In genomic region chr14:44928793-44929192, GRCh38 we compare ENCODE assay signal across 27 cellular contexts. TPM values are rescaled to one million over a fixed set of nuclear protein-coding genes. Genes with fewer than 3 reads are reported as not detected.
DNase-seq lines count a peak whose midpoint lies in the region; ATAC-seq and TF ChIP-seq lines count a peak whose summit lies in the region.
"Had no signal": no experiment of that assay in that cellular context is flagged by ENCODE, and none has a peak within 500 bp of the region (broad histone marks: within the 10 kb centered on the region; RNA-seq: fewer than 3 reads in every experiment).

No MANE protein-coding gene starts in this region.

- no peaks in the 10 kb centered on the region for H3K9me3 ChIP-seq in A673 (ENCODE audit: low read depth, low read length, poor library complexity, severe bottlenecking)
- H3K9me3 ChIP-seq: BLaER1, HAP-1, SJSA1 had no signal

- no peak overlapping the region for H3K27ac ChIP-seq in A673 (ENCODE audit: low read depth, low read length, poor library complexity, severe bottlenecking)
- H3K27ac ChIP-seq: BLaER1, HL-60, KMS-11, SJSA1 had no signal

- no peaks in the 10 kb centered on the region for H3K4me1 Mint-ChIP-seq in stimulated activated naive CD8-positive, alpha-beta T cell treated with anti-CD3 and anti-CD28 coated beads, Interleukin-15, Interleukin-2, amounts not matched to agents 100 ng/mL and 50 ng/mL, for 24 hours (ENCODE audit: low read depth)
- H3K4me1 Mint-ChIP-seq in activated CD4-positive, alpha-beta memory T cell treated with anti-CD3 and anti-CD28 coated beads, Interleukin-2, amount 10 ng/mL, durations not matched to agents 7 days and 5 days: peaks cover 19% of the 10 kb centered on the region
- H3K4me1 Mint-ChIP-seq in natural killer cell treated with Interleukin-12 subunit alpha and Interleukin-12 subunit beta and Interleukin-15 and Interleukin-18, amount 100 ng/mL, for 72 hours (ENCODE audit: low read depth in 2 of 2): peaks cover 6 to 11% of the 10 kb centered on the region in 2 donors

- no peaks in the 10 kb centered on the region for H3K27me3 Mint-ChIP-seq in stimulated activated naive CD8-positive, alpha-beta T cell treated with anti-CD3 and anti-CD28 coated beads, Interleukin-15, Interleukin-2, amounts not matched to agents 100 ng/mL and 50 ng/mL, for 24 hours
- no peaks in the 10 kb centered on the region for H3K27me3 Mint-ChIP-seq in activated CD4-positive, alpha-beta memory T cell treated with anti-CD3 and anti-CD28 coated beads, Interleukin-2, amount 10 ng/mL, durations not matched to agents 7 days and 5 days
- H3K27me3 Mint-ChIP-seq in natural killer cell treated with Interleukin-12 subunit alpha and Interleukin-12 subunit beta and Interleukin-15 and Interleukin-18, amount 100 ng/mL, for 72 hours: no peaks in the 10 kb centered on the region
- H3K27me3 Mint-ChIP-seq: CD4-positive, CD25-positive, alpha-beta regulatory T cell; IgD-negative memory B cell had no signal

- H3K27ac Mint-ChIP-seq in stimulated activated naive CD8-positive, alpha-beta T cell treated with anti-CD3 and anti-CD28 coated beads, Interleukin-15, Interleukin-2, amounts not matched to agents 100 ng/mL and 50 ng/mL, for 24 hours: no peak overlapping the region
- H3K27ac Mint-ChIP-seq in activated CD4-positive, alpha-beta memory T cell treated with anti-CD3 and anti-CD28 coated beads, Interleukin-2, amount 10 ng/mL, durations not matched to agents 7 days and 5 days: peak overlapping the region; percentile 62
- peak overlapping the region in 1 of 2 donors; percentile 47 for H3K27ac Mint-ChIP-seq in natural killer cell treated with Interleukin-12 subunit alpha and Interleukin-12 subunit beta and Interleukin-15 and Interleukin-18, amount 100 ng/mL, for 72 hours
- H3K27ac Mint-ChIP-seq: CD4-positive, CD25-positive, alpha-beta regulatory T cell; IgD-negative memory B cell had no signal

- CTCF ChIA-PET in activated CD4-positive, alpha-beta memory T cell treated with anti-CD3 and anti-CD28 coated beads, Interleukin-2, amount 10 ng/mL, durations not matched to agents 7 days and 5 days (lab: Charles Lee): no interaction called here
- CTCF ChIA-PET in A673 (lab: Charles Lee): no interaction called here

- BruUV-seq in A673 (replicated peaks; lab: Mats Ljungman, UMichigan): no TSS peak

- no peaks in the 10 kb centered on the region for H3K9me3 Mint-ChIP-seq in stimulated activated naive CD8-positive, alpha-beta T cell treated with anti-CD3 and anti-CD28 coated beads, Interleukin-15, Interleukin-2, amounts not matched to agents 100 ng/mL and 50 ng/mL, for 24 hours
- H3K9me3 Mint-ChIP-seq in activated CD4-positive, alpha-beta memory T cell treated with anti-CD3 and anti-CD28 coated beads, Interleukin-2, amount 10 ng/mL, durations not matched to agents 7 days and 5 days: no peaks in the 10 kb centered on the region
- no peaks in the 10 kb centered on the region for H3K9me3 Mint-ChIP-seq in natural killer cell treated with Interleukin-12 subunit alpha and Interleukin-12 subunit beta and Interleukin-15 and Interleukin-18, amount 100 ng/mL, for 72 hours
- H3K9me3 Mint-ChIP-seq: CD4-positive, CD25-positive, alpha-beta regulatory T cell; IgD-negative memory B cell had no signal

- H3K4me3 ChIP-seq in A673 (ENCODE audit: low read depth, low read length, poor library complexity, severe bottlenecking): no peak overlapping the region
- H3K4me3 ChIP-seq: BLaER1, HAP-1, SJSA1 had no signal

- intact Hi-C loops in A673 (cut with micrococcal nuclease; ENCODE audit: unreplicated experiment): no loop called here

- DNase-seq in stimulated activated naive CD8-positive, alpha-beta T cell treated with anti-CD3 and anti-CD28 coated beads, Interleukin-15, Interleukin-2, amounts not matched to agents 100 U/mL and 50 U/mL, for 24 hours: no peak
- no peak for DNase-seq in activated CD4-positive, alpha-beta memory T cell treated with anti-CD3 and anti-CD28 coated beads, Interleukin-2, amount 10 ng/mL, durations not matched to agents 7 days and 5 days
- DNase-seq in natural killer cell treated with Interleukin-12 subunit alpha and Interleukin-12 subunit beta and Interleukin-15 and Interleukin-18, amount 100 ng/mL, for 72 hours (ENCODE audit: low spot score): no peak
- DNase-seq in A673 (ENCODE audit: low spot score) (no peak), DMS153 treated with DMSO at 0.1 percent for 48 hours (lab: John Stamatoyannopoulos, UW; ENCODE audit: unreplicated experiment) (no peak)
- DNase-seq: DMS 273 treated with DMSO at 0.1 percent for 48 hours, DMS79 treated with DMSO at 0.1 percent for 48 hours, GF-D8, GOT3, MM.1S, NCI-H1048, NCI-H1417 treated with DMSO at 0.1 percent for 48 hours, NCI-H1694 treated with DMSO at 0.1 percent for 48 hours, NCI-H2081, NCI-H2227 treated with DMSO at 0.1 percent for 48 hours, NCI-H526 treated with DMSO at 0.1 percent for 48 hours, Right ventricle myocardium superior, RPMI8226 had no signal

- no peak for ATAC-seq in stimulated activated naive CD8-positive, alpha-beta T cell treated with anti-CD3 and anti-CD28 coated beads, Interleukin-15, Interleukin-2, amounts not matched to agents 100 U/mL and 50 U/mL, for 24 hours
- ATAC-seq in natural killer cell treated with Interleukin-12 subunit alpha and Interleukin-12 subunit beta and Interleukin-15 and Interleukin-18, amount 100 ng/mL, for 72 hours: no peak
- no peak for ATAC-seq in HG03039 (IDR thresholded peaks at IDR 0.05; ENCODE audit: unreplicated experiment)

- H3K4me3 Mint-ChIP-seq in stimulated activated naive CD8-positive, alpha-beta T cell treated with anti-CD3 and anti-CD28 coated beads, Interleukin-15, Interleukin-2, amounts not matched to agents 100 ng/mL and 50 ng/mL, for 24 hours: peak overlapping the region; percentile 20
- H3K4me3 Mint-ChIP-seq in activated CD4-positive, alpha-beta memory T cell treated with anti-CD3 and anti-CD28 coated beads, Interleukin-2, amount 10 ng/mL, durations not matched to agents 7 days and 5 days: peak overlapping the region; percentile 35
- peak overlapping the region; percentile 12 for H3K4me3 Mint-ChIP-seq in natural killer cell treated with Interleukin-12 subunit alpha and Interleukin-12 subunit beta and Interleukin-15 and Interleukin-18, amount 100 ng/mL, for 72 hours
- H3K4me3 Mint-ChIP-seq: CD4-positive, CD25-positive, alpha-beta regulatory T cell; IgD-negative memory B cell had no signal

- no peaks in the 10 kb centered on the region for H3K4me1 ChIP-seq in A673 (ENCODE audit: insufficient read depth, low read length, poor library complexity, severe bottlenecking)
- H3K4me1 ChIP-seq: BLaER1, SJSA1 had no signal

- POLR2A ChIA-PET in activated CD4-positive, alpha-beta memory T cell treated with anti-CD3 and anti-CD28 coated beads, Interleukin-2, amount 10 ng/mL, durations not matched to agents 7 days and 5 days (lab: Charles Lee): interaction anchor here (2.1 kb wide), 1 partner anchor 33 kb away, joined by 16 read pairs; the partner anchor contains the start of genes KLHL28 and TOGARAM1
- POLR2A ChIA-PET in A673 (lab: Charles Lee; ENCODE audit: low non-redundant PET): no interaction called here

- no peak for TF ChIP-seq CTCF in A673 (conservative IDR thresholded peaks at IDR 0.05; ENCODE audit: low read depth, low read length)

- peaks cover 8% of the 10 kb centered on the region for H3K36me3 ChIP-seq in A673 (ENCODE audit: insufficient read depth, low read length, poor library complexity, severe bottlenecking)
- H3K36me3 ChIP-seq: HAP-1, SJSA1 had no signal

- H3K27me3 ChIP-seq in A673 (replicated peaks; ENCODE audit: insufficient read depth, low read depth, low read length, poor library complexity): no peaks in the 10 kb centered on the region
- H3K27me3 ChIP-seq: BLaER1, SJSA1 had no signal

- peaks cover 17% of the 10 kb centered on the region for H3K36me3 Mint-ChIP-seq in stimulated activated naive CD8-positive, alpha-beta T cell treated with anti-CD3 and anti-CD28 coated beads, Interleukin-15, Interleukin-2, amounts not matched to agents 100 ng/mL and 50 ng/mL, for 24 hours (ENCODE audit: low read depth)
- H3K36me3 Mint-ChIP-seq in activated CD4-positive, alpha-beta memory T cell treated with anti-CD3 and anti-CD28 coated beads, Interleukin-2, amount 10 ng/mL, durations not matched to agents 7 days and 5 days (ENCODE audit: low read depth): peaks cover 14% of the 10 kb centered on the region
- H3K36me3 Mint-ChIP-seq in natural killer cell treated with Interleukin-12 subunit alpha and Interleukin-12 subunit beta and Interleukin-15 and Interleukin-18, amount 100 ng/mL, for 72 hours: no peaks in the 10 kb centered on the region

RNA-seq across cellular contexts. Expression of gene KLHL28, which starts 33.0 kb away (rescaled TPM):
- total RNA-seq in activated CD4-positive, alpha-beta memory T cell treated with anti-CD3 and anti-CD28 coated beads, Interleukin-2, amount 10 ng/mL, durations not matched to agents 7 days and 5 days: 10 to 100 TPM; 19.1 to 19.8 TPM
- total RNA-seq in natural killer cell treated with Interleukin-12 subunit alpha and Interleukin-12 subunit beta and Interleukin-15 and Interleukin-18, amount 100 ng/mL, for 72 hours: 10 to 100 TPM; 13.8 to 16.5 TPM
- total RNA-seq in A673 (2021): 10.0 and 10.6 TPM in 2 replicates

RNA-seq across cellular contexts. Expression of gene TOGARAM1, which starts 33.2 kb away (rescaled TPM):
- total RNA-seq in activated CD4-positive, alpha-beta memory T cell treated with anti-CD3 and anti-CD28 coated beads, Interleukin-2, amount 10 ng/mL, durations not matched to agents 7 days and 5 days: 1 to 10 TPM; 6.5 to 6.6 TPM
- 10 to 100 TPM; 11.0 to 11.5 TPM for total RNA-seq in natural killer cell treated with Interleukin-12 subunit alpha and Interleukin-12 subunit beta and Interleukin-15 and Interleukin-18, amount 100 ng/mL, for 72 hours
- 16.8 and 18.5 TPM in 2 replicates for total RNA-seq in A673 (2021)
